Comparison of ENCODE assay signal across 10 cellular contexts in the genomic region with DNA sequence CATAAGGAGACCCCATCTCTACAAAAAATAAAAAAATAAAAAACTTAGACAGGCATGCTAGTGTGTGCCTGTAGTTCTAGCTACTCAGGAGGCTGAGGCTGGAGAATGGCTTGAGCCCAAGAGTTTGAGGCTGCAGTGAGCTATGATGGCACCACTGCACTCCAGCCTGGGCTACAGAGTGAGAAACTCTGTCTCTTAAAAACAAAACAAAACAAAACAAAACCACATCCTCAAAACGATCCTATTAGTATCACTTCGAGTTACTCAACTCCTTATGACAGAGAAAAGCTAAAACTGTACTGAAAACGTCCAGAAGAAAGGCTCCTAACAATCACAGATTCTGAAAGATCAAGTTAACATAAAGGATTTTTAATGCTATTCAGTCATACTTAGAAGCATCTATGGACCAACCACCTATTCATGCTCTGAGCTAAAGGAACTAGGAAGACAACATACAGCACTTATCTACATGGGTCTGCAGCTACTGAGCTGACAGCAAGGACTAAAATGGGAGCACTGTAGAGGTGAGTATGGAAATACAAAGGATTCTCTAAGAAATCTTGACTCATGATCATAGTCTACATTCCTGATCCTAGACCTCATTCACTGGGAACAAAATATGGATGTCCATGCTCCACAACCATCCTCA.
A peak's percentile ranks its signal among the peaks of the same experiment; 100 is the strongest.
DNase-seq lines count a peak whose midpoint lies in the region; ATAC-seq lines count a peak whose summit lies in the region.
"Had no signal": no experiment of that assay in that cellular context is flagged by ENCODE, and none has a peak within 500 bp of the region (broad histone marks: within the 10 kb centered on the region; RNA-seq: fewer than 3 reads in every experiment).

No MANE protein-coding gene starts in this region.

- DNase-seq in ELR (ENCODE audit: low read depth), result peak; percentile 27
- DNase-seq in activated T-helper 2 cell treated with anti-CD3 and anti-CD28 coated beads, Interferon-gamma antibody, Interleukin-2, Interleukin-4, amounts not matched to agents 10 μg/mL and 5 μg/mL and 100 μg/mL, durations not matched to agents 14 hours and 24 hours and 36 hours (ENCODE audit: low spot score), result peak; percentile 18
- no peak for DNase-seq in stimulated activated naive CD4-positive, alpha-beta T cell treated with Interleukin-2 at 50 U/mL for 16 hours (lab: John Stamatoyannopoulos, UW)
- no peak for DNase-seq in A172 (ENCODE audit: low spot score)
- DNase-seq in effector memory CD4-positive, alpha-beta T cell, result no peak
- DNase-seq in HUDEP-2 (lab: John Stamatoyannopoulos, UW; ENCODE audit: unreplicated experiment in 76 of 76), result no peak

- ATAC-seq in GM19452 (IDR thresholded peaks at IDR 0.05; ENCODE audit: unreplicated experiment), result peak; percentile 96
- ATAC-seq in HG03108 (IDR thresholded peaks at IDR 0.05; ENCODE audit: unreplicated experiment), result peak; percentile 83
- ATAC-seq: Panc1 had no signal

- no peak overlapping the region for H3K27ac ChIP-seq in effector memory CD4-positive, alpha-beta T cell (ENCODE audit: insufficient read depth, low read length, poor library complexity, severe bottlenecking)

- H3K9me3 ChIP-seq in effector memory CD4-positive, alpha-beta T cell (ENCODE audit: control insufficient read depth, low read length), result no peaks in the 10 kb centered on the region

- H3K36me3 Mint-ChIP-seq in activated T-helper 2 cell treated with anti-CD3 and anti-CD28 coated beads, Interferon-gamma antibody, Interleukin-2, Interleukin-4, amounts not matched to agents 10 μg/mL and 5 μg/mL and 100 μg/mL, durations not matched to agents 14 hours and 24 hours and 36 hours (ENCODE audit: low read depth), result peaks cover 53% of the 10 kb centered on the region

- H3K27me3 ChIP-seq in effector memory CD4-positive, alpha-beta T cell (replicated peaks; ENCODE audit: control insufficient read depth, insufficient read depth, low read length, poor library complexity, severe bottlenecking), result no peaks in the 10 kb centered on the region

- H3K27me3 Mint-ChIP-seq in activated T-helper 2 cell treated with anti-CD3 and anti-CD28 coated beads, Interferon-gamma antibody, Interleukin-2, Interleukin-4, amounts not matched to agents 10 μg/mL and 5 μg/mL and 100 μg/mL, durations not matched to agents 14 hours and 24 hours and 36 hours (ENCODE audit: low read depth), result no peaks in the 10 kb centered on the region
- H3K27me3 Mint-ChIP-seq: brain had no signal

- intact Hi-C loops in activated T-helper 2 cell treated with anti-CD3 and anti-CD28 coated beads, Interferon-gamma antibody, Interleukin-2, Interleukin-4, amounts not matched to agents 10 μg/mL and 5 μg/mL and 100 μg/mL, durations not matched to agents 14 hours and 24 hours and 36 hours (cut with micrococcal nuclease), result loop anchor here (5.0 kb wide), 2 partner anchors 35 to 50 kb away; no protein-coding TSS in a partner anchor

- H3K36me3 ChIP-seq in effector memory CD4-positive, alpha-beta T cell (ENCODE audit: control insufficient read depth, insufficient read depth, low read length), result no peaks in the 10 kb centered on the region

- peak overlapping the region; percentile 46 for H3K4me3 Mint-ChIP-seq in activated T-helper 2 cell treated with anti-CD3 and anti-CD28 coated beads, Interferon-gamma antibody, Interleukin-2, Interleukin-4, amounts not matched to agents 10 μg/mL and 5 μg/mL and 100 μg/mL, durations not matched to agents 14 hours and 24 hours and 36 hours (ENCODE audit: low read depth)
- H3K4me3 Mint-ChIP-seq: brain had no signal

- no peak overlapping the region for H3K4me3 ChIP-seq in effector memory CD4-positive, alpha-beta T cell (ENCODE audit: insufficient read depth, low read depth, low read length, poor library complexity, severe bottlenecking)

- no peaks in the 10 kb centered on the region for H3K9me3 Mint-ChIP-seq in activated T-helper 2 cell treated with anti-CD3 and anti-CD28 coated beads, Interferon-gamma antibody, Interleukin-2, Interleukin-4, amounts not matched to agents 10 μg/mL and 5 μg/mL and 100 μg/mL, durations not matched to agents 14 hours and 24 hours and 36 hours

- peaks cover 38% of the 10 kb centered on the region for H3K4me1 Mint-ChIP-seq in activated T-helper 2 cell treated with anti-CD3 and anti-CD28 coated beads, Interferon-gamma antibody, Interleukin-2, Interleukin-4, amounts not matched to agents 10 μg/mL and 5 μg/mL and 100 μg/mL, durations not matched to agents 14 hours and 24 hours and 36 hours (ENCODE audit: low read depth)
- H3K4me1 Mint-ChIP-seq: brain had no signal

- H3K27ac Mint-ChIP-seq in activated T-helper 2 cell treated with anti-CD3 and anti-CD28 coated beads, Interferon-gamma antibody, Interleukin-2, Interleukin-4, amounts not matched to agents 10 μg/mL and 5 μg/mL and 100 μg/mL, durations not matched to agents 14 hours and 24 hours and 36 hours, result peak overlapping the region; percentile 73
- H3K27ac Mint-ChIP-seq: brain had no signal

- H3K4me1 ChIP-seq in effector memory CD4-positive, alpha-beta T cell (ENCODE audit: control insufficient read depth, insufficient read depth, low read length, poor library complexity, severe bottlenecking), result no peaks in the 10 kb centered on the region

Comparison
In these comparisons a context has a peak if more than half of its experiments do, and no peak if none do; other contexts are left out.
1. DNase-seq: peak in ELR (single experiment) and activated T-helper 2 cell treated with anti-CD3 and anti-CD28 coated beads, Interferon-gamma antibody, Interleukin-2, Interleukin-4, amounts not matched to agents 10 μg/mL and 5 μg/mL and 100 μg/mL, durations not matched to agents 14 hours and 24 hours and 36 hours (single experiment); none in stimulated activated naive CD4-positive, alpha-beta T cell treated with Interleukin-2 at 50 U/mL for 16 hours (single experiment), A172 (single experiment), effector memory CD4-positive, alpha-beta T cell (0 of 3) and HUDEP-2 (0 of 76).